ENCODE assay signal across 8 cellular contexts in the genomic region with DNA sequence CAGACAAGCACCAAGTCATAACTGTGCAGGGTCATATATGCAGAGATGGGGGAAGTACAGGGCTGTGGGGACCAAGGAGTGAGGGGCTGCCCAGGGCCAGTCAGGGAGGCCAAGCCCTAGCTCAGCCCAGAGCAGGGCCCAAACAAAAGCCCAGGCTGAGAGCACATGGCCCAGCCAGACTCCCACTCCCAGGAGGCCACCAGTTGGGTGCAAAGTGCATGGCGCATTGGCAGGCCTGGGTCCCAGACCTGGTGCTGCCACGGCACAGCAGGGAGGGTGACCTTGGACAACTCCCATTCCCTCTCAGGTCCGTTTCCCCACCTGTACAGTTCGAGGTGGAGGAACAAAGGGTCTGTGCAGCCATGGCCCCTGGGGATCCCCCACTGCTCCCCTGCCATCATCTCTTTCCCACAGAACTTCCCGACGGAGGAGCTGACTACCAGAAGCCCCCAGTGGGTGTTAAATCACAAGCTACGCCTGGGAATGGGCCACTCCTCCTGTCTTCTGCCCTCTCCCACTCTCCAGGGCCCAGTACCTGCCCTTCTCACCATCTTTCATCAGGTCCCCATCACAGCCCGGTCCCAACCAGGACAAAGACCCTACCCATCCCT. TPM values are rescaled to one million over a fixed set of nuclear protein-coding genes. Genes with fewer than 3 reads are reported as not detected.
DNase-seq lines count a peak whose midpoint lies in the region; ATAC-seq, FAIRE-seq and TF ChIP-seq lines count a peak whose summit lies in the region.

No MANE protein-coding gene starts in this region.

- H3K27ac Mint-ChIP-seq in nephron progenitor cell, result peak overlapping the region; percentile 96

- TF ChIP-seq CTCF in endothelial cell of umbilical vein (IDR thresholded peaks at IDR 0.05; ENCODE audit: extremely low read depth in 1 of 2, insufficient read depth in 1 of 2, low read depth in 1 of 2, low read length in 2 of 2) (no peak), nephron progenitor cell (IDR thresholded peaks at IDR 0.05) (no peak)

- H3K36me3 ChIP-seq in endothelial cell of umbilical vein (ENCODE audit: control insufficient read depth in 2 of 2, extremely low read depth in 1 of 2, insufficient read depth in 2 of 2, low read length in 2 of 2), result no peaks in the 10 kb centered on the region

- no peaks in the 10 kb centered on the region for H3K27me3 ChIP-seq in endothelial cell of umbilical vein (ENCODE audit: control insufficient read depth in 2 of 2, insufficient read depth in 2 of 2, low read length in 2 of 2)

- H2AFZ ChIP-seq in endothelial cell of umbilical vein (ENCODE audit: low read depth, low read length), result peak overlapping the region; percentile 92

- intact Hi-C loops in endothelial cell of umbilical vein (cut with micrococcal nuclease), result loop anchor here (2.0 kb wide), 1 partner anchor 28 kb away; the partner anchor contains the start of gene THOC5

- no peaks in the 10 kb centered on the region for H3K27me3 Mint-ChIP-seq in nephron progenitor cell (ENCODE audit: low read depth, poor library complexity)

- peak overlapping the region; percentile 97 for H3K4me3 Mint-ChIP-seq in nephron progenitor cell

- H4K20me1 ChIP-seq in endothelial cell of umbilical vein (replicated peaks; ENCODE audit: control insufficient read depth, extremely low read depth, insufficient read depth, low read length), result no peaks in the 10 kb centered on the region

- peak; percentile 70 for DNase-seq in activated CD8-positive, alpha-beta memory T cell treated with anti-CD3 and anti-CD28 coated beads for 24 hours
- no peak for DNase-seq in activated CD8-positive, alpha-beta memory T cell treated with anti-CD3 and anti-CD28 coated beads, Interleukin-2, amount 50 U/mL, for 4 hours
- DNase-seq in endothelial cell of umbilical vein (ENCODE audit: low read depth, low spot score), result no peak
- DNase-seq in nephron progenitor cell, result no peak
- DNase-seq in NCI-H345 treated with DMSO at 0.1 percent for 48 hours (lab: John Stamatoyannopoulos, UW; ENCODE audit: unreplicated experiment), result no peak
- DNase-seq in kidney glomerular epithelial cell (lab: John Stamatoyannopoulos, UW), result no peak

- no peaks in the 10 kb centered on the region for H3K79me2 ChIP-seq in endothelial cell of umbilical vein (ENCODE audit: control insufficient read depth, insufficient read depth, low read length)

- H3K4me2 ChIP-seq in endothelial cell of umbilical vein (ENCODE audit: insufficient read depth, low read length), result peak overlapping the region; percentile 58

- H3K4me1 Mint-ChIP-seq in nephron progenitor cell, result peaks cover 29% of the 10 kb centered on the region

- H3K9me3 ChIP-seq in endothelial cell of umbilical vein (replicated peaks; ENCODE audit: control insufficient read depth, insufficient read depth, low read length), result no peaks in the 10 kb centered on the region

- dilution Hi-C loops in endothelial cell of umbilical vein (cut with MboI; ENCODE audit: extremely low pct_ligation_motif_present, low sequenced_read_pairs), result no loop called here

- no peak overlapping the region for H3K27ac ChIP-seq in endothelial cell of umbilical vein (ENCODE audit: insufficient read depth, low read depth, low read length)

- H3K9ac ChIP-seq in endothelial cell of umbilical vein (replicated peaks; ENCODE audit: extremely low read depth, insufficient read depth, low read length), result peak overlapping the region; percentile 55

- H3K4me3 ChIP-seq in endothelial cell of umbilical vein (replicated peaks in 1 of 3; ENCODE audit: insufficient read depth in 1 of 3, low read depth in 1 of 3, low read length in 3 of 3), result peak overlapping the region; percentile 65 to 90 (median 75)

- no peak for ATAC-seq in HG02970 (IDR thresholded peaks at IDR 0.05; ENCODE audit: low FRiP score, unreplicated experiment)

- peaks cover 7% of the 10 kb centered on the region for H3K36me3 Mint-ChIP-seq in nephron progenitor cell (ENCODE audit: low read depth)

- peaks cover 5% of the 10 kb centered on the region for H3K4me1 ChIP-seq in endothelial cell of umbilical vein (ENCODE audit: control insufficient read depth, extremely low read depth, insufficient read depth, low read length)

- no peaks in the 10 kb centered on the region for H3K9me1 ChIP-seq in endothelial cell of umbilical vein (replicated peaks; ENCODE audit: control insufficient read depth, extremely low read depth, insufficient read depth, low read length)

- CTCF ChIA-PET in endothelial cell of umbilical vein (lab: Charles Lee), result interaction anchor here (0.7 to 1.8 kb wide), 3 partner anchors 10 to 108 kb away, joined by 3 to 11 read pairs (median 5); partner anchors contain the start of gene THOC5

- TF ChIP-seq POLR2A in Raji (IDR thresholded peaks at IDR 0.05; ENCODE audit: insufficient read depth, low read depth, low read length) (peak; percentile 29; the same call in 1 of the 2 replicates), endothelial cell of umbilical vein (IDR thresholded peaks at IDR 0.05; ENCODE audit: low read depth, low read length) (no peak)

- no TSS peak for BruUV-seq in endothelial cell of umbilical vein (replicated peaks; lab: Mats Ljungman, UMichigan)

- POLR2A ChIA-PET in endothelial cell of umbilical vein (lab: Charles Lee), result no interaction called here

- FAIRE-seq in endothelial cell of umbilical vein (lab: Jason Lieb, UNC), result no peak

- no peaks in the 10 kb centered on the region for H3K9me3 Mint-ChIP-seq in nephron progenitor cell

TF ChIP-seq in endothelial cell of umbilical vein, 7 proteins besides CTCF, POLR2A, EP300 and RAD21:
- TF ChIP-seq JUN (IDR thresholded peaks at IDR 0.05; ENCODE audit: borderline replicate concordance, insufficient read depth, insufficient read length, low read depth), result no peak
- no peak for TF ChIP-seq POLR2AphosphoS5 (IDR thresholded peaks at IDR 0.05; ENCODE audit: insufficient read depth, low read depth, low read length)
- no peak for TF ChIP-seq GATA2 (IDR thresholded peaks at IDR 0.05; ENCODE audit: insufficient read depth, insufficient read length, low read depth, low read length)
- no peak for TF ChIP-seq EZH2 (IDR thresholded peaks at IDR 0.05; ENCODE audit: borderline replicate concordance, low read depth, low read length, severe bottlenecking)
- TF ChIP-seq, protein P1, sequence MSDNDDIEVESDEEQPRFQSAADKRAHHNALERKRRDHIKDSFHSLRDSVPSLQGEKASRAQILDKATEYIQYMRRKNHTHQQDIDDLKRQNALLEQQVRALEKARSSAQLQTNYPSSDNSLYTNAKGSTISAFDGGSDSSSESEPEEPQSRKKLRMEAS (IDR thresholded peaks at IDR 0.05; ENCODE audit: insufficient read depth, insufficient read length), result no peak
- no peak for TF ChIP-seq MYC (IDR thresholded peaks at IDR 0.05; ENCODE audit: low read depth, low read length)

RNA-seq across cellular contexts. Expression of gene NIPSNAP1, which starts 0.6 kb away (rescaled TPM):
- total RNA-seq in endothelial cell of umbilical vein, result 51.2 and 51.3 TPM in 2 replicates
- polyA plus RNA-seq in endothelial cell of umbilical vein, result 36.6 and 40.0 TPM in 2 replicates
- 53.2 and 53.9 TPM in 2 replicates for polyA plus RNA-seq in endothelial cell of umbilical vein (2011; cell fraction: cytosol; rRNA removed)
- 36.6 and 42.5 TPM in 2 replicates for polyA plus RNA-seq in endothelial cell of umbilical vein (2011; cell fraction: nucleus; rRNA removed)
- polyA plus RNA-seq in endothelial cell of umbilical vein (2012), result 43.8 and 46.6 TPM in 2 replicates
- polyA minus RNA-seq in endothelial cell of umbilical vein, result 35.5 and 38.3 TPM in 2 replicates
- 10.8 TPM for polyA minus RNA-seq in endothelial cell of umbilical vein (2011; cell fraction: cytosol; rRNA and poly(A)+ RNA removed)
- 9.3 and 12.0 TPM in 2 replicates for polyA minus RNA-seq in endothelial cell of umbilical vein (2011; cell fraction: nucleus; rRNA and poly(A)+ RNA removed)

RNA-seq across cellular contexts. Expression of gene NF2, which starts 23.1 kb away (rescaled TPM):
- total RNA-seq in endothelial cell of umbilical vein, result 114 and 115 TPM in 2 replicates
- polyA plus RNA-seq in endothelial cell of umbilical vein, result 27.8 and 33.8 TPM in 2 replicates
- polyA plus RNA-seq in endothelial cell of umbilical vein (2011; cell fraction: cytosol; rRNA removed), result 34.5 and 37.1 TPM in 2 replicates
- polyA plus RNA-seq in endothelial cell of umbilical vein (2011; cell fraction: nucleus; rRNA removed), result 30.8 and 43.2 TPM in 2 replicates
- 30.4 and 40.0 TPM in 2 replicates for polyA plus RNA-seq in endothelial cell of umbilical vein (2012)
- polyA minus RNA-seq in endothelial cell of umbilical vein, result 64.5 and 65.3 TPM in 2 replicates
- polyA minus RNA-seq in endothelial cell of umbilical vein (2011; cell fraction: cytosol; rRNA and poly(A)+ RNA removed), result 18.5 TPM
- polyA minus RNA-seq in endothelial cell of umbilical vein (2011; cell fraction: nucleus; rRNA and poly(A)+ RNA removed), result 31.3 and 39.8 TPM in 2 replicates

RNA-seq across cellular contexts. Expression of gene THOC5, which starts 26.7 kb away (rescaled TPM):
- total RNA-seq in endothelial cell of umbilical vein, result 73.8 and 82.9 TPM in 2 replicates
- 35.0 and 37.8 TPM in 2 replicates for polyA plus RNA-seq in endothelial cell of umbilical vein
- polyA plus RNA-seq in endothelial cell of umbilical vein (2011; cell fraction: cytosol; rRNA removed), result 45.1 and 48.8 TPM in 2 replicates
- polyA plus RNA-seq in endothelial cell of umbilical vein (2011; cell fraction: nucleus; rRNA removed), result 133 and 150 TPM in 2 replicates
- 48.2 and 56.8 TPM in 2 replicates for polyA plus RNA-seq in endothelial cell of umbilical vein (2012)
- polyA minus RNA-seq in endothelial cell of umbilical vein, result 63.6 and 64.5 TPM in 2 replicates
- polyA minus RNA-seq in endothelial cell of umbilical vein (2011; cell fraction: cytosol; rRNA and poly(A)+ RNA removed), result 33.2 TPM
- polyA minus RNA-seq in endothelial cell of umbilical vein (2011; cell fraction: nucleus; rRNA and poly(A)+ RNA removed), result 33.6 and 44.1 TPM in 2 replicates
